ENCODE assay signal across 16 cellular contexts in the genomic region with DNA sequence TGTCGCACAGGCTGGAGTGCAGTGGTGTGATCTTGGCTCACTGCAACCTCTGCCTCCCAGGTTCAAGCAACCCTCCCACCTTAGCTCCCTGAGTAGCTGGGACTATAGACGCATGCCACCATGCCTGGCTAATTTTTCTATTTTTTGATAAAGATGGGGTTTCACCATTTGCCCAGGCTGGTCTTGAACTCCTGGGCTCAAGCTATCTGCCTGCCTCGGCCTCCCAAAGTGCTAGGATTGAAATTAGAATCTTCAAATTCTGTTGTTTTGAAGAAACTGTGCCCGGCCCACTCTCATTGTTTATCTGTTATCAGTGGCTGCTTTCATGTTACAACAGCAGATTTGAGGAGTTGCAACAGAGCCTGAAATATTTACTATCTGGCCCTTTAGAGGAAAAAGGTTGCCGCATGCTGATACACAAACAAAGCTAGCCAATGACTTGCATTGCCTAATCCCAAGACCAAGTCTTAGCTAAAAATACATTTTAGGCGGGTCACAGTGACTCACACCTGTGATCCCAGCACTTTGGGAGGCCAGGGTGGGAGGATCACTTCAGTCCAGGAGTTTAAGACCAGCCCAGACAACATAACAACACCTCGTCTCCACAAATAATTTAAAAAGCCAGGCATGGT. TPM values are rescaled to one million over a fixed set of nuclear protein-coding genes. Genes with fewer than 3 reads are reported as not detected.
DNase-seq lines count a peak whose midpoint lies in the region; ATAC-seq, FAIRE-seq and TF ChIP-seq lines count a peak whose summit lies in the region.
"Had no signal": no experiment of that assay in that cellular context is flagged by ENCODE, and none has a peak within 500 bp of the region (broad histone marks: within the 10 kb centered on the region; RNA-seq: fewer than 3 reads in every experiment).

No MANE protein-coding gene starts in this region.

- H3K4me3 ChIP-seq in A549 (no peak overlapping the region), HepG2 (replicated peaks in 1 of 3; ENCODE audit: insufficient read depth in 1 of 3, low read depth in 2 of 3, low read length in 3 of 3) (no peak overlapping the region; a peak in 1 of 6 replicates)

- ATAC-seq in A549 (peak; percentile 50 to 64; a peak in 4 of 6 replicates), HepG2 (peak; percentile 72), HG03469 (IDR thresholded peaks at IDR 0.05; ENCODE audit: unreplicated experiment) (no peak)
- ATAC-seq: activated T-cell treated with anti-CD3 and anti-CD28 coated beads, Interleukin-2, amount 50 U/mL, for 72 hours had no signal

- peaks cover 9% of the 10 kb centered on the region; the same call in 2 of the 3 replicates for H3K4me1 ChIP-seq in A549
- H3K4me1 ChIP-seq in HepG2 (ENCODE audit: insufficient read depth, low read length), result peaks cover 97% of the 10 kb centered on the region

- CTCF ChIA-PET in A549 (lab: Yijun Ruan, JAX), result interaction anchor here (0.7 to 1.3 kb wide), 5 partner anchors 11 to 132 kb away, joined by 3 to 6 read pairs (median 4); no protein-coding TSS in a partner anchor
- CTCF ChIA-PET in HepG2 (lab: Yijun Ruan, JAX; ENCODE audit: low intra/inter-chr PET ratio, low total read pairs), result no interaction called here

- TF ChIP-seq POLR2A in A549 (IDR thresholded peaks at IDR 0.05; ENCODE audit: low read length) (no peak), HepG2 (IDR thresholded peaks at IDR 0.05; ENCODE audit: insufficient read depth in 1 of 2, low read depth in 2 of 2, low read length in 2 of 2) (no peak)

- H4K20me1 ChIP-seq in HepG2 (ENCODE audit: insufficient read depth, low read length), result no peaks in the 10 kb centered on the region

- H3K27me3 ChIP-seq in HepG2 (ENCODE audit: control insufficient read depth in 1 of 2, insufficient read depth in 2 of 2, low read length in 2 of 2), result no peaks in the 10 kb centered on the region

- POLR2A ChIA-PET in A549 (lab: Yijun Ruan, JAX) (interaction anchor here (0.6 kb wide), 1 partner anchor 23 kb away, joined by 5 read pairs; no protein-coding TSS in a partner anchor), HepG2 (lab: Yijun Ruan, JAX) (interaction anchor here (0.9 to 2.0 kb wide), 8 partner anchors 8 to 49 kb away, joined by 3 to 26 read pairs (median 5); partner anchors contain the start of gene PPP4R2)

- in situ Hi-C loops in HepG2 (cut with HindIII; ENCODE audit: extremely low pct_ligation_motif_present, low pct_unique_long_range_greater_than_20kb), result no loop called here

- intact Hi-C loops in HepG2 (cut with micrococcal nuclease; ENCODE audit: unreplicated experiment), result loop anchor here (5.0 kb wide), 1 partner anchor 44 kb away; the partner anchor contains the start of gene PPP4R2

- H3K4me2 ChIP-seq in A549 (peak overlapping the region; percentile 13; the same call in 1 of the 3 replicates), HepG2 (ENCODE audit: low read depth, low read length) (peak overlapping the region; percentile 38)

- BruUV-seq in HepG2 (replicated peaks; lab: Mats Ljungman, UMichigan), result no TSS peak

- TF ChIP-seq EP300 in A549 (IDR thresholded peaks at IDR 0.05), result no peak
- TF ChIP-seq EP300 in HepG2 (IDR thresholded peaks at IDR 0.05; ENCODE audit: low read depth in 2 of 2, low read length in 2 of 2), result peak; percentile 81 to 96
- TF ChIP-seq EP300 in HepG2 (CRISPR knock-in tag; IDR thresholded peaks at IDR 0.05; ENCODE audit: borderline replicate concordance), result peak; percentile 95

- H2AFZ ChIP-seq in HepG2 (ENCODE audit: low read length), result no peak overlapping the region

- TF ChIP-seq RAD21 in A549 (conservative IDR thresholded peaks at IDR 0.05 in 1 of 2, IDR thresholded peaks at IDR 0.05 in 1 of 2) (no peak), HepG2 (CRISPR knock-in tag; IDR thresholded peaks at IDR 0.05) (no peak)

- no peak overlapping the region for H3K27ac ChIP-seq in A549
- H3K27ac ChIP-seq in caudate nucleus (ENCODE audit: low read depth, low read length), result peak overlapping the region; percentile 11
- H3K27ac ChIP-seq in HepG2 (ENCODE audit: extremely low read length, insufficient read depth, low read length), result peak overlapping the region; percentile 90
- H3K27ac ChIP-seq: HL-60 had no signal

- TF ChIP-seq CTCF in A549 (IDR thresholded peaks at IDR 0.05) (no peak), HepG2 (CRISPR knock-in tag; IDR thresholded peaks at IDR 0.05) (no peak)

- H3K9ac ChIP-seq in HepG2 (ENCODE audit: insufficient read depth, low read depth, low read length), result peak overlapping the region; percentile 34; the same call in 1 of the 2 replicates

- DNase-seq in A549 (ENCODE audit: low read depth in 1 of 2, low spot score in 1 of 2), result peak in 1 of 2 experiments; percentile 59
- peak; percentile 20 for DNase-seq in LHCN-M2 (ENCODE audit: low read depth)
- DNase-seq in caudate nucleus (lab: John Stamatoyannopoulos, UW), result no peak
- peak; percentile 95 for DNase-seq in HepG2 (ENCODE audit: low spot score)
- no peak for DNase-seq in HUDEP-2 (lab: John Stamatoyannopoulos, UW; ENCODE audit: unreplicated experiment in 76 of 76)
- no peak for DNase-seq in GM19240 (ENCODE audit: insufficient read length, low spot score)
- no peak for DNase-seq in COLO829 (ENCODE audit: low spot score)
- DNase-seq: activated CD4-positive, alpha-beta T cell treated with anti-CD3 and anti-CD28 coated beads, Interleukin-2, amount 50 U/mL, for 48 hours; activated naive CD8-positive, alpha-beta T cell treated with anti-CD3 and anti-CD28 coated beads for 36 hours; activated T-cell treated with anti-CD3 and anti-CD28 coated beads, Interleukin-2, amount 50 U/mL, for 72 hours; DMS79 treated with DMSO at 0.1 percent for 48 hours; effector memory CD4-positive, alpha-beta T cell; NCI-H1930; NCI-H526 had no signal

- no peaks in the 10 kb centered on the region for H3K36me3 ChIP-seq in HepG2 (replicated peaks in 1 of 2; ENCODE audit: control insufficient read depth in 1 of 2, insufficient read depth in 2 of 2, low read length in 2 of 2)

- no peaks in the 10 kb centered on the region for H3K79me2 ChIP-seq in HepG2 (ENCODE audit: insufficient read depth, low read length)

- H3K9me3 ChIP-seq in A549 (no peaks in the 10 kb centered on the region), HepG2 (ENCODE audit: low read length) (no peaks in the 10 kb centered on the region)

- 68% methylated on average over 7 of the region's 7 CpGs for WGBS in A549 (ENCODE audit: missing lambda C conversion rate)
- 33% methylated on average over 5 of the region's 7 CpGs for WGBS in HepG2 (ENCODE audit: low lambda C conversion rate)

- FAIRE-seq in A549 (lab: Jason Lieb, UNC) (no peak), HepG2 (lab: Jason Lieb, UNC) (peak; percentile 87)

TF ChIP-seq in A549, 52 proteins besides CTCF, POLR2A, EP300 and RAD21:
- TF ChIP-seq FOSL2 (IDR thresholded peaks at IDR 0.05), result no peak
- TF ChIP-seq FOSL2 (CRISPR knock-in tag; IDR thresholded peaks at IDR 0.05), result peak; percentile 47; the same call in 1 of the 2 replicates
- peak; percentile 27 to 30; a peak in 1 of 4 replicates for TF ChIP-seq CEBPB (IDR thresholded peaks at IDR 0.05)
- TF ChIP-seq HOXB13 (CRISPR knock-in tag; IDR thresholded peaks at IDR 0.05; ENCODE audit: low read depth), result no peak

TF ChIP-seq in HepG2, 621 proteins besides CTCF, POLR2A, EP300 and RAD21 (continues in another document):
- TF ChIP-seq, protein P1, sequence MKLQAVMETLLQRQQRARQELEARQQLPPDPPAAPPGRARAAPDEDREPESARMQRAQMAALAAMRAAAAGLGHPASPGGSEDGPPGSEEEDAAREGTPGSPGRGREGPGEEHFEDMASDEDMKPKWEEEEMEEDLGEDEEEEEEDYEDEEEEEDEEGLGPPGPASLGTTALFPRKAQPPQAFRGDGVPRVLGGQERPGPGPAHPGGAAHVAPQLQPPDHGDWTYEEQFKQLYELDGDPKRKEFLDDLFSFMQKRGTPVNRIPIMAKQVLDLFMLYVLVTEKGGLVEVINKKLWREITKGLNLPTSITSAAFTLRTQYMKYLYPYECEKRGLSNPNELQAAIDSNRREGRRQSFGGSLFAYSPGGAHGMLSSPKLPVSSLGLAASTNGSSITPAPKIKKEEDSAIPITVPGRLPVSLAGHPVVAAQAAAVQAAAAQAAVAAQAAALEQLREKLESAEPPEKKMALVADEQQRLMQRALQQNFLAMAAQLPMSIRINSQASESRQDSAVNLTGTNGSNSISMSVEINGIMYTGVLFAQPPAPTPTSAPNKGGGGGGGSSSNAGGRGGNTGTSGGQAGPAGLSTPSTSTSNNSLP (IDR thresholded peaks at IDR 0.05; ENCODE audit: low read depth, low read length), result peak; percentile 78
- no peak for TF ChIP-seq ZNF10 (CRISPR knock-in tag; IDR thresholded peaks at IDR 0.05; ENCODE audit: borderline replicate concordance, low read depth)

RNA-seq across cellular contexts. Expression of gene PPP4R2, which starts 43.2 kb away (rescaled TPM):
- polyA plus RNA-seq in A549 (2011; rRNA removed) (42.9 and 68.4 TPM in 2 replicates), A549 (2017; fragmentation: RNase III; extraction: RNeasy Plus Mini Kit Qiagen cat#74134 plus additional on column Dnase treatment) (39.3 to 42.0 TPM (median 39.5 TPM) in 3 replicates), HepG2 (2011; rRNA removed) (15.7 and 22.3 TPM in 2 replicates)
- polyA plus RNA-seq in A549 (2012; cell fraction: cytosol; rRNA removed), result 7.9 and 8.2 TPM in 2 replicates
- 2.7 and 4.5 TPM in 2 replicates for polyA plus RNA-seq in A549 (2012; cell fraction: nucleus; rRNA removed)
- 9.8 and 11.9 TPM in 2 replicates for polyA minus RNA-seq in A549 (2011; rRNA and poly(A)+ RNA removed)
- total RNA-seq in LHCN-M2 (2014; rRNA removed) (50.3 and 53.6 TPM in 2 replicates), HepG2 (2016; rRNA removed; fragmentation: Illumina TruSeq; extraction: Trizol) (161 and 236 TPM in 2 replicates)
- 17.0 TPM for polyA plus RNA-seq in LHCN-M2 (2012)
- total RNA-seq in HepG2 (2016; cell fraction: cytosol; rRNA removed; fragmentation: Illumina TruSeq; extraction: Trizol; ENCODE audit: low read depth), result 18.1 and 21.7 TPM in 2 replicates
- 150 and 234 TPM in 2 replicates for total RNA-seq in HepG2 (2016; cell fraction: insoluble cytoplasmic fraction; rRNA removed; fragmentation: Illumina TruSeq; extraction: Trizol)
- 72.3 and 89.6 TPM in 2 replicates for total RNA-seq in HepG2 (2016; cell fraction: membrane; rRNA removed; fragmentation: Illumina TruSeq; extraction: Trizol)
- 79.4 and 87.0 TPM in 2 replicates for total RNA-seq in HepG2 (2016; cell fraction: nucleus; rRNA removed; fragmentation: Illumina TruSeq; extraction: Trizol)
- polyA plus RNA-seq in HepG2 (2011; cell fraction: cytosol; rRNA removed), result 6.1 and 10.5 TPM in 2 replicates
- polyA plus RNA-seq in HepG2 (2011; cell fraction: nucleus; rRNA removed), result 8.1 and 12.7 TPM in 2 replicates
- 28.4 and 56.3 TPM in 2 replicates for polyA plus RNA-seq in HepG2 (2012)
- 6.1 and 6.8 TPM in 2 replicates for polyA plus RNA-seq in HepG2 (2016; cell fraction: cytosol; fragmentation: Illumina TruSeq; extraction: Trizol; ENCODE audit: low read depth)
- polyA plus RNA-seq in HepG2 (2016; cell fraction: insoluble cytoplasmic fraction; fragmentation: Illumina TruSeq; extraction: Trizol; ENCODE audit: low read depth), result 118 and 119 TPM in 2 replicates
- polyA plus RNA-seq in HepG2 (2016; cell fraction: membrane; fragmentation: Illumina TruSeq; extraction: Trizol; ENCODE audit: low read depth), result 23.0 and 29.4 TPM in 2 replicates
- 77.6 and 79.2 TPM in 2 replicates for polyA plus RNA-seq in HepG2 (2016; cell fraction: nucleus; fragmentation: Illumina TruSeq; extraction: Trizol; ENCODE audit: insufficient read depth, low read depth)
- polyA minus RNA-seq in HepG2 (2011; rRNA and poly(A)+ RNA removed; ENCODE audit: low replicate concordance), result 2.8 and 5.1 TPM in 2 replicates
- 32.5 and 44.9 TPM in 2 replicates for polyA minus RNA-seq in HepG2 (2011; cell fraction: cytosol; rRNA and poly(A)+ RNA removed)
- 52.5 and 52.7 TPM in 2 replicates for polyA minus RNA-seq in HepG2 (2011; cell fraction: nucleus; rRNA and poly(A)+ RNA removed)

Comparison
In these comparisons a context has a peak if more than half of its experiments do, and no peak if none do; other contexts are left out.
1. DNase-seq: peak in LHCN-M2 (single experiment) and HepG2 (single experiment); none in caudate nucleus (0 of 61), HUDEP-2 (0 of 76), GM19240 (single experiment) and COLO829 (single experiment).
2. H3K27ac ChIP-seq: peak in caudate nucleus (single experiment) and HepG2 (single experiment); none in A549 (0 of 2).
3. Of the 38 proteins assayed by ChIP-seq in both HepG2 and A549: peak only in HepG2: EHMT2, EP300, HDAC2, JUN, JUNB, KDM1A and 2 more; only in A549: none; in both: CEBPB; in neither: 26; mixed calls (peak in some experiments, not most) for 3.